ENCODE assay signal across 13 cellular contexts in genomic region chr22:40076702-40077645, GRCh38.
DNase-seq lines count a peak whose midpoint lies in the region; ATAC-seq and TF ChIP-seq lines count a peak whose summit lies in the region.
"Had no signal": no experiment of that assay in that cellular context is flagged by ENCODE, and none has a peak within 500 bp of the region (broad histone marks: within the 10 kb centered on the region; RNA-seq: fewer than 3 reads in every experiment).

No MANE protein-coding gene starts in this region.

- H3K9ac ChIP-seq in fibroblast of lung (ENCODE audit: insufficient read depth, low read length), result no peak overlapping the region

- H3K36me3 ChIP-seq in cardiac muscle cell, result no peaks in the 10 kb centered on the region
- H3K36me3 ChIP-seq in heart right ventricle, result no peaks in the 10 kb centered on the region
- no peaks in the 10 kb centered on the region for H3K36me3 ChIP-seq in fibroblast of lung (ENCODE audit: control insufficient read depth, insufficient read depth, low read length)
- no peaks in the 10 kb centered on the region for H3K36me3 ChIP-seq in upper lobe of right lung
- H3K36me3 ChIP-seq: brain microvascular endothelial cell, esophagus squamous epithelium, upper lobe of left lung had no signal

- H3K9me3 ChIP-seq in cardiac muscle cell (ENCODE audit: low read depth), result no peaks in the 10 kb centered on the region
- no peaks in the 10 kb centered on the region for H3K9me3 ChIP-seq in heart right ventricle
- no peaks in the 10 kb centered on the region for H3K9me3 ChIP-seq in T-helper 17 cell (ENCODE audit: control insufficient read depth, low read length, poor library complexity, severe bottlenecking)
- no peaks in the 10 kb centered on the region for H3K9me3 ChIP-seq in fibroblast of lung (ENCODE audit: control insufficient read depth, insufficient read depth, low read depth, low read length)
- H3K9me3 ChIP-seq in upper lobe of right lung, result no peaks in the 10 kb centered on the region
- H3K9me3 ChIP-seq: esophagus squamous epithelium, upper lobe of left lung had no signal

- no peak for ATAC-seq in heart right ventricle
- peak; percentile 30 for ATAC-seq in T-helper 17 cell
- peak; percentile 77 for ATAC-seq in upper lobe of right lung
- ATAC-seq in HG02588 (IDR thresholded peaks at IDR 0.05; ENCODE audit: unreplicated experiment), result no peak
- no peak for ATAC-seq in HG02884 (IDR thresholded peaks at IDR 0.05; ENCODE audit: unreplicated experiment)

- H3K27ac ChIP-seq in cardiac muscle cell, result peak overlapping the region; percentile 10
- no peak overlapping the region for H3K27ac ChIP-seq in heart right ventricle
- H3K27ac ChIP-seq in fibroblast of lung (ENCODE audit: insufficient read depth, low read length), result no peak overlapping the region
- no peak overlapping the region for H3K27ac ChIP-seq in upper lobe of right lung
- H3K27ac ChIP-seq: brain microvascular endothelial cell, esophagus squamous epithelium, upper lobe of left lung had no signal

- WGBS in heart right ventricle, 2 donors, result 67 to 68% methylated on average over 8 of the region's 8 CpGs

- no peaks in the 10 kb centered on the region for H3K36me3 Mint-ChIP-seq in T-helper 17 cell (ENCODE audit: low read depth)

- H3K27me3 Mint-ChIP-seq in T-helper 17 cell, result no peaks in the 10 kb centered on the region

- H3K4me2 ChIP-seq in fibroblast of lung (ENCODE audit: extremely low read depth, insufficient read depth, low read length), result no peak overlapping the region

- no peak overlapping the region for H3K4me3 Mint-ChIP-seq in T-helper 17 cell

- H3K79me2 ChIP-seq in fibroblast of lung (ENCODE audit: control insufficient read depth, insufficient read depth, low read length), result no peaks in the 10 kb centered on the region

- H3K4me3 ChIP-seq in cardiac muscle cell, result no peak overlapping the region
- no peak overlapping the region for H3K4me3 ChIP-seq in heart right ventricle
- H3K4me3 ChIP-seq in fibroblast of lung (replicated peaks in 1 of 4; ENCODE audit: control extremely low read depth in 1 of 4, insufficient read depth in 1 of 4, low read depth in 3 of 4, low read length in 4 of 4), result no peak overlapping the region
- H3K4me3 ChIP-seq in upper lobe of right lung, result no peak overlapping the region
- H3K4me3 ChIP-seq: esophagus squamous epithelium, upper lobe of left lung had no signal

- intact Hi-C loops in heart right ventricle (cut with DNase I) (no loop called here), upper lobe of right lung (cut with DNase I) (no loop called here)

- no peaks in the 10 kb centered on the region for H3K27me3 ChIP-seq in cardiac muscle cell
- H3K27me3 ChIP-seq in heart right ventricle, result no peaks in the 10 kb centered on the region
- no peaks in the 10 kb centered on the region for H3K27me3 ChIP-seq in fibroblast of lung (ENCODE audit: control insufficient read depth, insufficient read depth, low read length)
- no peaks in the 10 kb centered on the region for H3K27me3 ChIP-seq in upper lobe of right lung
- H3K27me3 ChIP-seq: brain microvascular endothelial cell, esophagus squamous epithelium, upper lobe of left lung had no signal

- H4K20me1 ChIP-seq in fibroblast of lung (ENCODE audit: control insufficient read depth, extremely low read depth, insufficient read depth, low read length), result no peaks in the 10 kb centered on the region

- TF ChIP-seq CTCF in cardiac muscle cell (IDR thresholded peaks at IDR 0.05; ENCODE audit: low read depth, low read length), result no peak
- no peak for TF ChIP-seq CTCF in heart right ventricle (IDR thresholded peaks at IDR 0.05)
- no peak for TF ChIP-seq CTCF in fibroblast of lung (conservative IDR thresholded peaks at IDR 0.05 in 1 of 2, IDR thresholded peaks at IDR 0.05 in 1 of 2; ENCODE audit: low read depth in 1 of 2, low read length in 2 of 2)
- TF ChIP-seq CTCF in upper lobe of right lung (IDR thresholded peaks at IDR 0.05), result no peak

- peak; percentile 6 to 14 for DNase-seq in cardiac muscle cell (ENCODE audit: low read depth in 1 of 2, low spot score in 1 of 2)
- no peak for DNase-seq in heart right ventricle
- DNase-seq in T-helper 17 cell, result no peak
- DNase-seq in fibroblast of lung (ENCODE audit: low read depth in 2 of 2), result peak; percentile 21 to 36
- DNase-seq in upper lobe of right lung, result no peak
- no peak for DNase-seq in DMS 273 (lab: John Stamatoyannopoulos, UW; ENCODE audit: unreplicated experiment)
- DNase-seq: brain microvascular endothelial cell, esophagus squamous epithelium, NCI-H1930, RPMI8226, upper lobe of left lung had no signal

- H3K4me1 Mint-ChIP-seq in T-helper 17 cell, result peaks cover 41% of the 10 kb centered on the region

- H3K27ac Mint-ChIP-seq in T-helper 17 cell, result peak overlapping the region; percentile 69

- no peak overlapping the region for H2AFZ ChIP-seq in fibroblast of lung (ENCODE audit: low read length)

- H3K4me1 ChIP-seq in cardiac muscle cell (ENCODE audit: low read depth) (peaks cover 27% of the 10 kb centered on the region), heart right ventricle (peaks cover 0 to 36% (median 25%) of the 10 kb centered on the region in 9 donors), fibroblast of lung (ENCODE audit: control insufficient read depth, extremely low read depth, insufficient read depth, low read length) (no peaks in the 10 kb centered on the region), upper lobe of right lung (peaks cover 3% of the 10 kb centered on the region)

Comparison
In these comparisons a context has a peak if more than half of its experiments do, and no peak if none do; other contexts are left out.
1. DNase-seq: peak in cardiac muscle cell (2 of 2) and fibroblast of lung (2 of 2); none in heart right ventricle (0 of 2), T-helper 17 cell (0 of 3), upper lobe of right lung (single experiment) and DMS 273 (single experiment).
2. ATAC-seq: peak in T-helper 17 cell (single experiment) and upper lobe of right lung (single experiment); none in heart right ventricle (0 of 8), HG02588 (single experiment) and HG02884 (single experiment).